ENCODE assay signal across 2 cellular contexts in genomic region chr6:136289579-136290405, GRCh38.
A peak's percentile ranks its signal among the peaks of the same experiment; 100 is the strongest.
TF ChIP-seq lines count a peak whose summit lies in the region.

A gene with protein sequence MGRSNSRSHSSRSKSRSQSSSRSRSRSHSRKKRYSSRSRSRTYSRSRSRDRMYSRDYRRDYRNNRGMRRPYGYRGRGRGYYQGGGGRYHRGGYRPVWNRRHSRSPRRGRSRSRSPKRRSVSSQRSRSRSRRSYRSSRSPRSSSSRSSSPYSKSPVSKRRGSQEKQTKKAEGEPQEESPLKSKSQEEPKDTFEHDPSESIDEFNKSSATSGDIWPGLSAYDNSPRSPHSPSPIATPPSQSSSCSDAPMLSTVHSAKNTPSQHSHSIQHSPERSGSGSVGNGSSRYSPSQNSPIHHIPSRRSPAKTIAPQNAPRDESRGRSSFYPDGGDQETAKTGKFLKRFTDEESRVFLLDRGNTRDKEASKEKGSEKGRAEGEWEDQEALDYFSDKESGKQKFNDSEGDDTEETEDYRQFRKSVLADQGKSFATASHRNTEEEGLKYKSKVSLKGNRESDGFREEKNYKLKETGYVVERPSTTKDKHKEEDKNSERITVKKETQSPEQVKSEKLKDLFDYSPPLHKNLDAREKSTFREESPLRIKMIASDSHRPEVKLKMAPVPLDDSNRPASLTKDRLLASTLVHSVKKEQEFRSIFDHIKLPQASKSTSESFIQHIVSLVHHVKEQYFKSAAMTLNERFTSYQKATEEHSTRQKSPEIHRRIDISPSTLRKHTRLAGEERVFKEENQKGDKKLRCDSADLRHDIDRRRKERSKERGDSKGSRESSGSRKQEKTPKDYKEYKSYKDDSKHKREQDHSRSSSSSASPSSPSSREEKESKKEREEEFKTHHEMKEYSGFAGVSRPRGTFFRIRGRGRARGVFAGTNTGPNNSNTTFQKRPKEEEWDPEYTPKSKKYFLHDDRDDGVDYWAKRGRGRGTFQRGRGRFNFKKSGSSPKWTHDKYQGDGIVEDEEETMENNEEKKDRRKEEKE (minus strand): TSS chr6:136289846. CDS start chr6:136279866, 9,980 bp downstream.

TF ChIP-seq in HCT116, 20 proteins besides CTCF, POLR2A, EP300 and RAD21 (continued from another document):
- TF ChIP-seq, protein P1, sequence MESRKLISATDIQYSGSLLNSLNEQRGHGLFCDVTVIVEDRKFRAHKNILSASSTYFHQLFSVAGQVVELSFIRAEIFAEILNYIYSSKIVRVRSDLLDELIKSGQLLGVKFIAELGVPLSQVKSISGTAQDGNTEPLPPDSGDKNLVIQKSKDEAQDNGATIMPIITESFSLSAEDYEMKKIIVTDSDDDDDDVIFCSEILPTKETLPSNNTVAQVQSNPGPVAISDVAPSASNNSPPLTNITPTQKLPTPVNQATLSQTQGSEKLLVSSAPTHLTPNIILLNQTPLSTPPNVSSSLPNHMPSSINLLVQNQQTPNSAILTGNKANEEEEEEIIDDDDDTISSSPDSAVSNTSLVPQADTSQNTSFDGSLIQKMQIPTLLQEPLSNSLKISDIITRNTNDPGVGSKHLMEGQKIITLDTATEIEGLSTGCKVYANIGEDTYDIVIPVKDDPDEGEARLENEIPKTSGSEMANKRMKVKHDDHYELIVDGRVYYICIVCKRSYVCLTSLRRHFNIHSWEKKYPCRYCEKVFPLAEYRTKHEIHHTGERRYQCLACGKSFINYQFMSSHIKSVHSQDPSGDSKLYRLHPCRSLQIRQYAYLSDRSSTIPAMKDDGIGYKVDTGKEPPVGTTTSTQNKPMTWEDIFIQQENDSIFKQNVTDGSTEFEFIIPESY (IDR thresholded peaks at IDR 0.05; ENCODE audit: extremely low read depth, insufficient replicate concordance, low read length) = peak; percentile 96
- TF ChIP-seq SP1 (IDR thresholded peaks at IDR 0.05; ENCODE audit: low read depth) (peak; percentile 85), CEBPB (IDR thresholded peaks at IDR 0.05; ENCODE audit: low read depth) (0 out of 2 replicates have a peak, but pooled peaks have one; percentile 7), ZFX (IDR thresholded peaks at IDR 0.05) (peak; percentile 73), ELF1 (IDR thresholded peaks at IDR 0.05; ENCODE audit: borderline replicate concordance, low read depth) (peak; percentile 74), CBX3 (IDR thresholded peaks at IDR 0.05; ENCODE audit: low read depth) (no peak; the same call in 1 of the 2 replicates), ATF3 (IDR thresholded peaks at IDR 0.05) (no peak), TCF7L2 (IDR thresholded peaks at IDR 0.05; ENCODE audit: borderline replicate concordance, extremely low read depth, insufficient read depth, insufficient read length) (no peak), ZNF274 (IDR thresholded peaks at IDR 0.05; ENCODE audit: low read depth, low read length) (no peak), JUND (IDR thresholded peaks at IDR 0.05) (no peak), POLR2AphosphoS5 (IDR thresholded peaks at IDR 0.05; ENCODE audit: low read depth, low read length) (peak; percentile 99), YY1 (IDR thresholded peaks at IDR 0.05; ENCODE audit: extremely low read depth, insufficient replicate concordance, low read depth, low read length) (peak; percentile 88)
- TF ChIP-seq, protein P2, sequence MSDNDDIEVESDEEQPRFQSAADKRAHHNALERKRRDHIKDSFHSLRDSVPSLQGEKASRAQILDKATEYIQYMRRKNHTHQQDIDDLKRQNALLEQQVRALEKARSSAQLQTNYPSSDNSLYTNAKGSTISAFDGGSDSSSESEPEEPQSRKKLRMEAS (IDR thresholded peaks at IDR 0.05) = peak; percentile 60
- TF ChIP-seq, protein P3, sequence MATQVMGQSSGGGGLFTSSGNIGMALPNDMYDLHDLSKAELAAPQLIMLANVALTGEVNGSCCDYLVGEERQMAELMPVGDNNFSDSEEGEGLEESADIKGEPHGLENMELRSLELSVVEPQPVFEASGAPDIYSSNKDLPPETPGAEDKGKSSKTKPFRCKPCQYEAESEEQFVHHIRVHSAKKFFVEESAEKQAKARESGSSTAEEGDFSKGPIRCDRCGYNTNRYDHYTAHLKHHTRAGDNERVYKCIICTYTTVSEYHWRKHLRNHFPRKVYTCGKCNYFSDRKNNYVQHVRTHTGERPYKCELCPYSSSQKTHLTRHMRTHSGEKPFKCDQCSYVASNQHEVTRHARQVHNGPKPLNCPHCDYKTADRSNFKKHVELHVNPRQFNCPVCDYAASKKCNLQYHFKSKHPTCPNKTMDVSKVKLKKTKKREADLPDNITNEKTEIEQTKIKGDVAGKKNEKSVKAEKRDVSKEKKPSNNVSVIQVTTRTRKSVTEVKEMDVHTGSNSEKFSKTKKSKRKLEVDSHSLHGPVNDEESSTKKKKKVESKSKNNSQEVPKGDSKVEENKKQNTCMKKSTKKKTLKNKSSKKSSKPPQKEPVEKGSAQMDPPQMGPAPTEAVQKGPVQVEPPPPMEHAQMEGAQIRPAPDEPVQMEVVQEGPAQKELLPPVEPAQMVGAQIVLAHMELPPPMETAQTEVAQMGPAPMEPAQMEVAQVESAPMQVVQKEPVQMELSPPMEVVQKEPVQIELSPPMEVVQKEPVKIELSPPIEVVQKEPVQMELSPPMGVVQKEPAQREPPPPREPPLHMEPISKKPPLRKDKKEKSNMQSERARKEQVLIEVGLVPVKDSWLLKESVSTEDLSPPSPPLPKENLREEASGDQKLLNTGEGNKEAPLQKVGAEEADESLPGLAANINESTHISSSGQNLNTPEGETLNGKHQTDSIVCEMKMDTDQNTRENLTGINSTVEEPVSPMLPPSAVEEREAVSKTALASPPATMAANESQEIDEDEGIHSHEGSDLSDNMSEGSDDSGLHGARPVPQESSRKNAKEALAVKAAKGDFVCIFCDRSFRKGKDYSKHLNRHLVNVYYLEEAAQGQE (IDR thresholded peaks at IDR 0.05; ENCODE audit: low read depth) = no peak
TF ChIP-seq in HCT116: peak in this region for 10.

TF ChIP-seq in neural cell, 6 proteins besides CTCF, POLR2A, EP300 and RAD21 (continued from another document):
- TF ChIP-seq, protein P3 (IDR thresholded peaks at IDR 0.05; ENCODE audit: borderline replicate concordance) = peak; percentile 93
TF ChIP-seq in neural cell: peak in this region for 4.
